ENCODE assay signal across 1 cellular context in genomic region chr2:70086278-70086837, GRCh38.
A peak's percentile ranks its signal among the peaks of the same experiment; 100 is the strongest.
TF ChIP-seq lines count a peak whose summit lies in the region.

No MANE protein-coding gene starts in this region.

TF ChIP-seq in K562, 482 proteins besides CTCF, POLR2A, EP300 and RAD21 (continued from another document and continues in another):
- TF ChIP-seq ZNF695 (CRISPR knock-in tag; IDR thresholded peaks at IDR 0.05) = no peak; the same call in 1 of the 2 replicates
- TF ChIP-seq ZNF707 (CRISPR knock-in tag; conservative IDR thresholded peaks at IDR 0.05) = peak; percentile 64; the same call in 1 of the 2 replicates
- TF ChIP-seq TEAD2 (tag; IDR thresholded peaks at IDR 0.05) = peak; percentile 76; the same call in 1 of the 2 replicates
- peak; percentile 79 for TF ChIP-seq ZNF239 (CRISPR knock-in tag; IDR thresholded peaks at IDR 0.05)
- TF ChIP-seq SIN3B (IDR thresholded peaks at IDR 0.05; ENCODE audit: low read depth) = no peak
- peak; percentile 97 for TF ChIP-seq CEBPB (tag; IDR thresholded peaks at IDR 0.05)
- peak; percentile 23 for TF ChIP-seq CCNT2 (IDR thresholded peaks at IDR 0.05; ENCODE audit: borderline replicate concordance, extremely low read depth, insufficient read length, low read depth, low read length)
- TF ChIP-seq MLLT1 (IDR thresholded peaks at IDR 0.05) = peak; percentile 11 to 45; a peak in 1 of 4 replicates
- TF ChIP-seq TRIM25 (IDR thresholded peaks at IDR 0.05; ENCODE audit: borderline replicate concordance) = no peak
- TF ChIP-seq MECOM (CRISPR knock-in tag; IDR thresholded peaks at IDR 0.05) = peak; percentile 88; the same call in 1 of the 2 replicates
- TF ChIP-seq CBX5 (IDR thresholded peaks at IDR 0.05; ENCODE audit: borderline replicate concordance, low read depth) = no peak
- TF ChIP-seq MAFF (IDR thresholded peaks at IDR 0.05; ENCODE audit: low read length) = no peak
- peak; percentile 88 for TF ChIP-seq SMAD3 (CRISPR knock-in tag; conservative IDR thresholded peaks at IDR 0.05)
- TF ChIP-seq NFIC (IDR thresholded peaks at IDR 0.05) = 0 out of 2 replicates have a peak, but pooled peaks have one; percentile 8
- peak; percentile 97 for TF ChIP-seq ZNF395 (CRISPR knock-in tag; IDR thresholded peaks at IDR 0.05)
- no peak for TF ChIP-seq FOXJ3 (CRISPR knock-in tag; IDR thresholded peaks at IDR 0.05)
- TF ChIP-seq XRCC4 (IDR thresholded peaks at IDR 0.05; ENCODE audit: extremely low read depth, insufficient read depth, insufficient read length) = no peak
- peak; percentile 95; the same call in 1 of the 2 replicates for TF ChIP-seq SRSF3 (IDR thresholded peaks at IDR 0.05; ENCODE audit: insufficient read depth, low read length)
- peak; percentile 53; the same call in 1 of the 2 replicates for TF ChIP-seq POLR2AphosphoS2 (IDR thresholded peaks at IDR 0.05; ENCODE audit: low read length)
- peak; percentile 72 for TF ChIP-seq SUPT5H (IDR thresholded peaks at IDR 0.05)
- peak; percentile 94; the same call in 1 of the 2 replicates for TF ChIP-seq TCF15 (CRISPR knock-in tag; IDR thresholded peaks at IDR 0.05)
- peak; percentile 87; the same call in 1 of the 2 replicates for TF ChIP-seq SMAD4 (CRISPR knock-in tag; conservative IDR thresholded peaks at IDR 0.05)
- TF ChIP-seq PHF20 (IDR thresholded peaks at IDR 0.05; ENCODE audit: partially characterized antibody) = no peak
- no peak for TF ChIP-seq ARHGAP35 (IDR thresholded peaks at IDR 0.05; ENCODE audit: partially characterized antibody)
- peak; percentile 90 for TF ChIP-seq ZBTB17 (CRISPR knock-in tag; IDR thresholded peaks at IDR 0.05)
- TF ChIP-seq RHOXF2B (CRISPR knock-in tag; conservative IDR thresholded peaks at IDR 0.05) = no peak
- no peak for TF ChIP-seq RFX1 (IDR thresholded peaks at IDR 0.05)
- TF ChIP-seq BACH1 (tag; IDR thresholded peaks at IDR 0.05) = peak; percentile 44; the same call in 1 of the 2 replicates
- 0 out of 2 replicates have a peak, but pooled peaks have one; percentile 30 for TF ChIP-seq E2F1 (CRISPR knock-in tag; IDR thresholded peaks at IDR 0.05)
- TF ChIP-seq KAT8 (IDR thresholded peaks at IDR 0.05; ENCODE audit: low read depth) = peak; percentile 90
- peak in 1 of 2 experiments; percentile 50; a peak in 2 of 4 replicates for TF ChIP-seq FOXK2 (conservative IDR thresholded peaks at IDR 0.05 in 1 of 2, IDR thresholded peaks at IDR 0.05 in 1 of 2; ENCODE audit: low read depth in 2 of 2)
- peak; percentile 90; the same call in 1 of the 2 replicates for TF ChIP-seq HSF4 (CRISPR knock-in tag; IDR thresholded peaks at IDR 0.05; ENCODE audit: borderline replicate concordance)
- peak; percentile 85 for TF ChIP-seq TAF9B (IDR thresholded peaks at IDR 0.05; ENCODE audit: partially characterized antibody)
- TF ChIP-seq PHB (CRISPR knock-in tag; IDR thresholded peaks at IDR 0.05) = peak; percentile 15; the same call in 1 of the 2 replicates
- no peak for TF ChIP-seq SNIP1 (IDR thresholded peaks at IDR 0.05; ENCODE audit: low read depth)
- TF ChIP-seq EP400 (IDR thresholded peaks at IDR 0.05) = peak; percentile 98
- TF ChIP-seq HDAC8 (tag; IDR thresholded peaks at IDR 0.05) = peak; percentile 96
- TF ChIP-seq ARNT (IDR thresholded peaks at IDR 0.05) = 0 out of 4 replicates have a peak, but pooled peaks of 1 of the 2 experiments have one; percentile 9
- TF ChIP-seq BDP1 (IDR thresholded peaks at IDR 0.05; ENCODE audit: insufficient read depth, insufficient read length) = no peak
- peak; percentile 92 for TF ChIP-seq POLR2G (IDR thresholded peaks at IDR 0.05; ENCODE audit: low read depth, low read length)
- peak; percentile 95 for TF ChIP-seq ZHX1 (conservative IDR thresholded peaks at IDR 0.05; ENCODE audit: low read length)
- TF ChIP-seq SRF (CRISPR knock-in tag; IDR thresholded peaks at IDR 0.05) = peak in 1 of 2 experiments; percentile 30; a peak in 1 of 4 replicates
- no peak for TF ChIP-seq HMBOX1 (IDR thresholded peaks at IDR 0.05)
- TF ChIP-seq RNF2 (IDR thresholded peaks at IDR 0.05) = peak; percentile 79
- TF ChIP-seq CGGBP1 (CRISPR knock-in tag; IDR thresholded peaks at IDR 0.05) = no peak; the same call in 1 of the 2 replicates
- TF ChIP-seq NR2C1 (IDR thresholded peaks at IDR 0.05) = no peak
- TF ChIP-seq NR2C1 (tag; IDR thresholded peaks at IDR 0.05) = peak; percentile 82; the same call in 1 of the 2 replicates
- TF ChIP-seq PREB (CRISPR knock-in tag; IDR thresholded peaks at IDR 0.05) = 0 out of 2 replicates have a peak, but pooled peaks have one; percentile 61
- TF ChIP-seq GABPB2 (CRISPR knock-in tag; conservative IDR thresholded peaks at IDR 0.05) = peak; percentile 84; the same call in 1 of the 2 replicates
- peak; percentile 58 for TF ChIP-seq LCOR (CRISPR knock-in tag; IDR thresholded peaks at IDR 0.05)
- TF ChIP-seq GABPB1 (CRISPR knock-in tag; IDR thresholded peaks at IDR 0.05) = no peak
- TF ChIP-seq CAMTA2 (CRISPR knock-in tag; conservative IDR thresholded peaks at IDR 0.05) = peak; percentile 94; the same call in 1 of the 2 replicates
- TF ChIP-seq ZNF274 (IDR thresholded peaks at IDR 0.05; ENCODE audit: borderline replicate concordance, low read depth, low read length) = no peak
- no peak for TF ChIP-seq PURB (CRISPR knock-in tag; IDR thresholded peaks at IDR 0.05; ENCODE audit: low read depth)
- TF ChIP-seq NELFE (IDR thresholded peaks at IDR 0.05; ENCODE audit: insufficient read depth, insufficient read length) = no peak
- TF ChIP-seq ZNF592 (IDR thresholded peaks at IDR 0.05) = peak; percentile 99
